ENCODE assay signal across 24 cellular contexts in genomic region chr5:96758621-96759020, GRCh38. TPM values are rescaled to one million over a fixed set of nuclear protein-coding genes. Genes with fewer than 3 reads are reported as not detected.
DNase-seq lines count a peak whose midpoint lies in the region; ATAC-seq, FAIRE-seq and TF ChIP-seq lines count a peak whose summit lies in the region.
"Had no signal": no experiment of that assay in that cellular context is flagged by ENCODE, and none has a peak within 500 bp of the region (broad histone marks: within the 10 kb centered on the region; RNA-seq: fewer than 3 reads in every experiment).

No MANE protein-coding gene starts in this region.

- peak overlapping the region; percentile 18 for H3K9ac ChIP-seq in astrocyte (ENCODE audit: low read length)

- H3K36me3 Mint-ChIP-seq in CD4-positive, alpha-beta T cell (ENCODE audit: low read depth), result peaks cover 80% of the 10 kb centered on the region
- no peaks in the 10 kb centered on the region for H3K36me3 Mint-ChIP-seq in astrocyte (ENCODE audit: low read depth, unreplicated experiment)

- CTCF ChIA-PET in CD4-positive, alpha-beta T cell (lab: Charles Lee), result no interaction called here

- no peaks in the 10 kb centered on the region for H3K9me3 Mint-ChIP-seq in CD4-positive, alpha-beta T cell
- H3K9me3 Mint-ChIP-seq in astrocyte (ENCODE audit: unreplicated experiment), result no peaks in the 10 kb centered on the region
- H3K9me3 Mint-ChIP-seq: activated naive CD4-positive, alpha-beta T cell treated with anti-CD3 and anti-CD28 coated beads for 36 hours; GM23338 had no signal

- H2AFZ ChIP-seq in astrocyte (ENCODE audit: low read depth, low read length), result no peak overlapping the region
- H2AFZ ChIP-seq: GM23338, hepatocyte had no signal

- intact Hi-C loops in CD4-positive, alpha-beta T cell (cut with DNase I, micrococcal nuclease), result loop anchor here (5.0 to 10.0 kb wide), 2 partner anchors 44 to 116 kb away; partner anchors contain the start of gene ERAP2 (in 1 of the 2)

- H3K9me3 ChIP-seq in CD4-positive, alpha-beta T cell (ENCODE audit: control insufficient read depth, low read length), result no peaks in the 10 kb centered on the region
- H3K9me3 ChIP-seq in astrocyte (ENCODE audit: insufficient read depth, low read depth, low read length), result no peaks in the 10 kb centered on the region
- H3K9me3 ChIP-seq: prostate gland, SJCRH30 had no signal

- POLR2A ChIA-PET in CD4-positive, alpha-beta T cell (lab: Charles Lee), result interaction anchor here (0.7 kb wide), 1 partner anchor 29 kb away, joined by 4 read pairs; no protein-coding TSS in a partner anchor

- H3K27ac ChIP-seq in CD4-positive, alpha-beta T cell (ENCODE audit: low read depth, low read length), result no peak overlapping the region
- peak overlapping the region; percentile 22 for H3K27ac ChIP-seq in astrocyte (ENCODE audit: low read depth, low read length)
- H3K27ac ChIP-seq: epithelial cell of prostate, foreskin keratinocyte, hepatocyte, prostate gland, SJCRH30 had no signal

- H3K27me3 Mint-ChIP-seq in CD4-positive, alpha-beta T cell, result no peaks in the 10 kb centered on the region
- no peaks in the 10 kb centered on the region for H3K27me3 Mint-ChIP-seq in astrocyte (ENCODE audit: low read depth, unreplicated experiment)
- H3K27me3 Mint-ChIP-seq: activated CD4-positive, alpha-beta T cell treated with anti-CD3 and anti-CD28 coated beads for 36 hours had no signal

- no peak for TF ChIP-seq CTCF in CD4-positive, alpha-beta T cell (IDR thresholded peaks at IDR 0.05)
- no peak for TF ChIP-seq CTCF in astrocyte (IDR thresholded peaks at IDR 0.05; ENCODE audit: insufficient read depth, low read depth, low read length)

- FAIRE-seq in astrocyte (lab: Jason Lieb, UNC), result no peak
- FAIRE-seq: GM18507, K562 had no signal

- peaks cover 56% of the 10 kb centered on the region for H3K36me3 ChIP-seq in astrocyte (ENCODE audit: insufficient read depth, low read length)

- no peak overlapping the region for H3K4me3 Mint-ChIP-seq in CD4-positive, alpha-beta T cell
- H3K4me3 Mint-ChIP-seq in astrocyte (ENCODE audit: unreplicated experiment), result peak overlapping the region; percentile 34
- H3K4me3 Mint-ChIP-seq: activated CD4-positive, alpha-beta T cell treated with anti-CD3 and anti-CD28 coated beads for 36 hours; activated naive CD4-positive, alpha-beta T cell treated with anti-CD3 and anti-CD28 coated beads for 36 hours; GM23338 had no signal

- H3K27me3 ChIP-seq in CD4-positive, alpha-beta T cell (ENCODE audit: control insufficient read depth, insufficient read depth, low read length), result no peaks in the 10 kb centered on the region
- no peaks in the 10 kb centered on the region for H3K27me3 ChIP-seq in astrocyte (ENCODE audit: insufficient read depth, low read length)
- H3K27me3 ChIP-seq: foreskin keratinocyte, hepatocyte, SJCRH30 had no signal

- no peak for ATAC-seq in CD4-positive, alpha-beta T cell (ENCODE audit: poor library complexity)
- ATAC-seq: activated CD4-positive, alpha-beta T cell treated with anti-CD3 and anti-CD28 coated beads for 36 hours; foreskin keratinocyte; GM23338; K562; Panc1 had no signal

- no peak overlapping the region for H3K4me3 ChIP-seq in astrocyte (ENCODE audit: insufficient read depth, low read depth, low read length)
- H3K4me3 ChIP-seq: GM23338, hepatocyte, K562, prostate gland, SJCRH30 had no signal

- no peak for DNase-seq in CD4-positive, alpha-beta T cell
- DNase-seq in EL (peak; percentile 17), astrocyte (ENCODE audit: low read depth) (peak; percentile 62), myocyte (ENCODE audit: low read depth) (peak; percentile 84), KG1 (lab: John Stamatoyannopoulos, UW) (no peak), NCI-H2227 (lab: John Stamatoyannopoulos, UW; ENCODE audit: unreplicated experiment) (no peak), NK-92 (lab: John Stamatoyannopoulos, UW; ENCODE audit: unreplicated experiment) (no peak)
- DNase-seq: activated CD4-positive, alpha-beta T cell treated with anti-CD3 and anti-CD28 coated beads for 36 hours; activated naive CD4-positive, alpha-beta T cell treated with anti-CD3 and anti-CD28 coated beads for 36 hours; activated T-cell treated with anti-CD3 and anti-CD28 coated beads, Interleukin-2, amount 50 U/mL, for 48 hours; aorta; effector CD4-positive, alpha-beta T cell; foreskin keratinocyte; NCI-H1436 treated with DMSO at 0.1 percent for 48 hours; NCI-H510A treated with DMSO at 0.1 percent for 48 hours; SJCRH30; trophoblast cell had no signal

- peaks cover 3% of the 10 kb centered on the region for H3K4me1 Mint-ChIP-seq in CD4-positive, alpha-beta T cell (ENCODE audit: low read depth)
- H3K4me1 Mint-ChIP-seq in astrocyte (ENCODE audit: low read depth, unreplicated experiment), result peaks cover 19% of the 10 kb centered on the region
- H3K4me1 Mint-ChIP-seq: activated CD4-positive, alpha-beta T cell treated with anti-CD3 and anti-CD28 coated beads for 36 hours; GM23338 had no signal

- H3K4me1 ChIP-seq in astrocyte (ENCODE audit: insufficient read depth, low read length), result peaks cover 5% of the 10 kb centered on the region
- H3K4me1 ChIP-seq: foreskin keratinocyte, prostate gland, SJCRH30 had no signal

- no peaks in the 10 kb centered on the region for H4K20me1 ChIP-seq in astrocyte (ENCODE audit: insufficient read depth, low read length)

- no peak overlapping the region for H3K4me2 ChIP-seq in astrocyte (ENCODE audit: low read length)
- H3K4me2 ChIP-seq: GM23338, hepatocyte had no signal

- H3K27ac Mint-ChIP-seq in CD4-positive, alpha-beta T cell, result peak overlapping the region; percentile 27
- peak overlapping the region; percentile 80 for H3K27ac Mint-ChIP-seq in astrocyte (ENCODE audit: unreplicated experiment)
- H3K27ac Mint-ChIP-seq: activated CD4-positive, alpha-beta T cell treated with anti-CD3 and anti-CD28 coated beads for 36 hours; activated naive CD4-positive, alpha-beta T cell treated with anti-CD3 and anti-CD28 coated beads for 36 hours; GM23338 had no signal

- no peaks in the 10 kb centered on the region for H3K79me2 ChIP-seq in astrocyte (ENCODE audit: insufficient read depth, low read length)
- H3K79me2 ChIP-seq: hepatocyte had no signal

RNA-seq across cellular contexts. Expression of gene ERAP1, which starts 49.1 kb away (rescaled TPM):
- total RNA-seq in CD4-positive, alpha-beta T cell, result 10 to 100 TPM; 45.0 to 47.4 TPM
- 62.2 and 72.9 TPM in 2 replicates for total RNA-seq in astrocyte
- total RNA-seq in myocyte, result 35.6 and 40.4 TPM in 2 replicates
- polyA plus RNA-seq in myocyte (2012), result 21.0 TPM

Comparison
In these comparisons a context has a peak if more than half of its experiments do, and no peak if none do; other contexts are left out.
1. DNase-seq: peak in EL (single experiment), astrocyte (single experiment) and myocyte (single experiment); none in CD4-positive, alpha-beta T cell (0 of 10), KG1 (single experiment), NCI-H2227 (single experiment) and NK-92 (single experiment).